ENCODE assay signal across 19 cellular contexts in genomic region chr2:239580199-239580527, GRCh38.
"Had no signal": no experiment of that assay in that cellular context is flagged by ENCODE, and none has a peak within 500 bp of the region (broad histone marks: within the 10 kb centered on the region; RNA-seq: fewer than 3 reads in every experiment).

No MANE protein-coding gene starts in this region.

- DNase-seq: effector memory CD8-positive, alpha-beta T cell; gastrocnemius medialis; islet precursor cell; mammary epithelial cell; naive thymus-derived CD8-positive, alpha-beta T cell; nucleus accumbens; ovary; right cardiac atrium; small intestine; stimulated activated CD4-positive, alpha-beta T cell treated with anti-CD3 and anti-CD28 coated beads, Interleukin-4, amount 100 ng/mL, for 1 hour; stimulated activated CD8-positive, alpha-beta memory T cell treated with anti-CD3 and anti-CD28 coated beads, Interleukin-4, amount 100 ng/mL, for 48 hours; trophoblast cell had no signal

- H3K27ac ChIP-seq: epithelial cell of prostate, esophagus muscularis mucosa, gastrocnemius medialis, ovary had no signal

- H3K27me3 Mint-ChIP-seq: naive thymus-derived CD8-positive, alpha-beta T cell had no signal

- H3K4me1 ChIP-seq: esophagus muscularis mucosa, gastrocnemius medialis had no signal

- ATAC-seq: effector memory CD8-positive, alpha-beta T cell; gastrocnemius medialis; left lobe of liver; mucosa of descending colon; naive thymus-derived CD8-positive, alpha-beta T cell; right cardiac atrium; stimulated activated effector memory CD8-positive, alpha-beta T cell treated with anti-CD3 and anti-CD28 coated beads, Interleukin-12 subunit alpha, Interleukin-12 subunit beta, amount 100 ng/mL, for 72 hours had no signal

- H3K36me3 Mint-ChIP-seq: naive thymus-derived CD8-positive, alpha-beta T cell; stimulated activated effector memory CD8-positive, alpha-beta T cell treated with anti-CD3 and anti-CD28 coated beads, Interleukin-12 subunit alpha, Interleukin-12 subunit beta, amount 100 ng/mL, for 72 hours had no signal

- H3K36me3 ChIP-seq: esophagus muscularis mucosa, gastrocnemius medialis, ovary had no signal

- H3K4me3 Mint-ChIP-seq: dendritic cell treated with granulocyte-macrophage colony-stimulating factor and Interleukin-4, amounts not matched to agents 40 ng/mL and 50 ng/mL, for 4 days; effector memory CD8-positive, alpha-beta T cell; naive thymus-derived CD8-positive, alpha-beta T cell; neural crest cell; stimulated activated effector memory CD8-positive, alpha-beta T cell treated with anti-CD3 and anti-CD28 coated beads, Interleukin-12 subunit alpha, Interleukin-12 subunit beta, amount 100 ng/mL, for 72 hours had no signal

- H3K9me3 Mint-ChIP-seq: dendritic cell treated with granulocyte-macrophage colony-stimulating factor and Interleukin-4, amounts not matched to agents 40 ng/mL and 50 ng/mL, for 4 days; effector memory CD8-positive, alpha-beta T cell; naive thymus-derived CD8-positive, alpha-beta T cell; neural crest cell; stimulated activated effector memory CD8-positive, alpha-beta T cell treated with anti-CD3 and anti-CD28 coated beads, Interleukin-12 subunit alpha, Interleukin-12 subunit beta, amount 100 ng/mL, for 72 hours had no signal

- H3K27me3 ChIP-seq: ovary had no signal

- H3K4me1 Mint-ChIP-seq: naive thymus-derived CD8-positive, alpha-beta T cell had no signal

- H3K4me3 ChIP-seq: esophagus muscularis mucosa, gastrocnemius medialis, mucosa of descending colon, ovary had no signal

- H3K27ac Mint-ChIP-seq: dendritic cell treated with granulocyte-macrophage colony-stimulating factor and Interleukin-4, amounts not matched to agents 40 ng/mL and 50 ng/mL, for 4 days; stimulated activated effector memory CD8-positive, alpha-beta T cell treated with anti-CD3 and anti-CD28 coated beads, Interleukin-12 subunit alpha, Interleukin-12 subunit beta, amount 100 ng/mL, for 72 hours had no signal

- H3K9me3 ChIP-seq: gastrocnemius medialis, mucosa of descending colon, ovary had no signal
